8 cellular contexts compared by ENCODE assay signal in genomic region chr6:13615802-13616140, GRCh38. TPM values are rescaled to one million over a fixed set of nuclear protein-coding genes. Genes with fewer than 3 reads are reported as not detected.
DNase-seq lines count a peak whose midpoint lies in the region; ATAC-seq, FAIRE-seq and TF ChIP-seq lines count a peak whose summit lies in the region.

No MANE protein-coding gene starts in this region.

- TF ChIP-seq EP300 in HepG2 (IDR thresholded peaks at IDR 0.05; ENCODE audit: low read depth in 2 of 2, low read length in 2 of 2) = no peak
- TF ChIP-seq EP300 in HepG2 (CRISPR knock-in tag; IDR thresholded peaks at IDR 0.05; ENCODE audit: borderline replicate concordance) = no peak

- intact Hi-C loops in HepG2 (cut with micrococcal nuclease; ENCODE audit: unreplicated experiment) = loop anchor here (1.0 to 5.0 kb wide), 6 partner anchors 10 to 279 kb away; partner anchors contain the start of genes GFOD1 and RANBP9

- no TSS peak for BruUV-seq in HepG2 (replicated peaks; lab: Mats Ljungman, UMichigan)

- H3K4me1 ChIP-seq in KMS-11 (ENCODE audit: low read depth, poor library complexity, severe bottlenecking) (peaks cover 49% of the 10 kb centered on the region), HepG2 (ENCODE audit: insufficient read depth, low read length) (peaks cover 35% of the 10 kb centered on the region)

- no peak for TF ChIP-seq POLR2A in HepG2 (IDR thresholded peaks at IDR 0.05; ENCODE audit: insufficient read depth in 1 of 2, low read depth in 2 of 2, low read length in 2 of 2)

- DNase-seq in WTC11 (ENCODE audit: low spot score) = peak; percentile 32
- no peak for DNase-seq in chondrocyte (ENCODE audit: low spot score)
- no peak for DNase-seq in HepG2 (ENCODE audit: low spot score)
- DNase-seq in stimulated activated CD4-positive, alpha-beta T cell treated with anti-CD3 and anti-CD28 coated beads, TNF-alpha, amount 100 ng/mL, for 24 hours (ENCODE audit: low read depth in 3 of 3) = peak; percentile 21 to 47 (median 28)
- no peak for DNase-seq in GOT3 (lab: John Stamatoyannopoulos, UW)

- H3K9me3 Mint-ChIP-seq in WTC11 (no peaks in the 10 kb centered on the region), chondrocyte (ENCODE audit: low read depth) (no peaks in the 10 kb centered on the region)

- no peak for FAIRE-seq in HepG2 (lab: Jason Lieb, UNC)

- no peak overlapping the region for H3K4me3 ChIP-seq in KMS-11 (IDR thresholded peaks at IDR 0.05; ENCODE audit: insufficient read depth, low read depth, low read length)
- peak overlapping the region; percentile 89 to 97 (median 93) for H3K4me3 ChIP-seq in HepG2 (replicated peaks in 1 of 3; ENCODE audit: insufficient read depth in 1 of 3, low read depth in 2 of 3, low read length in 3 of 3)

- no peak for TF ChIP-seq RAD21 in HepG2 (CRISPR knock-in tag; IDR thresholded peaks at IDR 0.05)

- in situ Hi-C loops in HepG2 (cut with HindIII; ENCODE audit: extremely low pct_ligation_motif_present, low pct_unique_long_range_greater_than_20kb) = loop anchor here (5.0 kb wide), 2 partner anchors 38 to 92 kb away; no protein-coding TSS in a partner anchor

- H4K20me1 ChIP-seq in KMS-11 (ENCODE audit: insufficient read depth) (0 out of 2 replicates have a peak, but pooled peaks cover 9% of the 10 kb centered on the region), HepG2 (ENCODE audit: insufficient read depth, low read length) (peaks cover 17% of the 10 kb centered on the region)

- H2AFZ ChIP-seq in KMS-11 (ENCODE audit: low read depth) (peak overlapping the region; percentile 72), HepG2 (ENCODE audit: low read length) (no peak overlapping the region)

- no peaks in the 10 kb centered on the region for H3K9me3 ChIP-seq in HepG2 (ENCODE audit: low read length)

- H3K4me1 Mint-ChIP-seq in WTC11 (peaks cover 25% of the 10 kb centered on the region), chondrocyte (ENCODE audit: low read depth) (peaks cover 39% of the 10 kb centered on the region)

- CTCF ChIA-PET in WTC11 (lab: Charles Lee) = interaction anchor here (0.5 to 4.0 kb wide), 38 partner anchors 9 to 474 kb away, joined by 3 to 70 read pairs (median 4); partner anchors contain the start of genes GFOD1, SIRT5 and TBC1D7
- CTCF ChIA-PET in HepG2 (lab: Yijun Ruan, JAX; ENCODE audit: low intra/inter-chr PET ratio, low total read pairs) = no interaction called here

- H3K27ac ChIP-seq in KMS-11 (peak overlapping the region; percentile 93), HepG2 (ENCODE audit: extremely low read length, insufficient read depth, low read length) (peak overlapping the region; percentile 91)

- no peaks in the 10 kb centered on the region for H3K27me3 ChIP-seq in KMS-11 (ENCODE audit: insufficient read depth, low read depth)
- no peaks in the 10 kb centered on the region; a peak in 1 of 5 replicates for H3K27me3 ChIP-seq in HepG2 (ENCODE audit: control insufficient read depth in 1 of 2, insufficient read depth in 2 of 2, low read length in 2 of 2)

- H3K27me3 Mint-ChIP-seq in WTC11 (ENCODE audit: low read depth) = no peaks in the 10 kb centered on the region
- no peaks in the 10 kb centered on the region for H3K27me3 Mint-ChIP-seq in chondrocyte (ENCODE audit: low read depth)

- H3K9ac ChIP-seq in KMS-11 (peak overlapping the region; percentile 94), HepG2 (ENCODE audit: insufficient read depth, low read depth, low read length) (peak overlapping the region; percentile 97)

- WGBS in HepG2 (ENCODE audit: low lambda C conversion rate) = 2% methylated on average over 14 of the region's 14 CpGs

- H3K79me2 ChIP-seq in KMS-11 (ENCODE audit: insufficient read depth, low read depth) (peaks cover 41% of the 10 kb centered on the region), HepG2 (ENCODE audit: insufficient read depth, low read length) (peaks cover 43% of the 10 kb centered on the region)

- peak overlapping the region; percentile 96 for H3K4me3 Mint-ChIP-seq in WTC11
- H3K4me3 Mint-ChIP-seq in chondrocyte (ENCODE audit: unreplicated experiment) = peak overlapping the region; percentile 97

- H3K27ac Mint-ChIP-seq in WTC11 = peak overlapping the region; percentile 93
- H3K27ac Mint-ChIP-seq in chondrocyte (ENCODE audit: unreplicated experiment) = peak overlapping the region; percentile 97

- TF ChIP-seq CTCF in KMS-11 (conservative IDR thresholded peaks at IDR 0.05; ENCODE audit: low read depth, low read length) (no peak), WTC11 (IDR thresholded peaks at IDR 0.05) (no peak), chondrocyte (IDR thresholded peaks at IDR 0.05) (no peak), HepG2 (CRISPR knock-in tag; IDR thresholded peaks at IDR 0.05) (no peak)

- peaks cover 43% of the 10 kb centered on the region for H3K36me3 Mint-ChIP-seq in WTC11
- peaks cover 13% of the 10 kb centered on the region for H3K36me3 Mint-ChIP-seq in chondrocyte (ENCODE audit: low read depth)

- H3K36me3 ChIP-seq in KMS-11 (ENCODE audit: insufficient read depth) (peaks cover 4% of the 10 kb centered on the region; the same call in 1 of the 2 replicates), HepG2 (replicated peaks in 1 of 2; ENCODE audit: control insufficient read depth in 1 of 2, insufficient read depth in 2 of 2, low read length in 2 of 2) (peaks cover 8 to 38% of the 10 kb centered on the region in 2 experiments; a peak in 4 of 5 replicates)

- POLR2A ChIA-PET in WTC11 (lab: Charles Lee) = interaction anchor here (0.5 to 2.0 kb wide), 7 partner anchors 20 to 287 kb away, joined by 3 to 12 read pairs (median 4); partner anchors contain the start of genes SIRT5 and TBC1D7
- POLR2A ChIA-PET in HepG2 (lab: Yijun Ruan, JAX) = interaction anchor here (0.8 to 5.3 kb wide), 28 partner anchors 9 to 313 kb away, joined by 3 to 175 read pairs (median 5); partner anchors contain the start of genes GFOD1, MCUR1, RANBP9 and SIRT5

- ATAC-seq in GM18502 (IDR thresholded peaks at IDR 0.05; ENCODE audit: poor library complexity, unreplicated experiment) (peak; percentile 26), WTC11 (peak; percentile 38), HepG2 (peak; percentile 69), HG03139 (IDR thresholded peaks at IDR 0.05; ENCODE audit: unreplicated experiment) (no peak)

- H3K4me2 ChIP-seq in KMS-11 (peak overlapping the region; percentile 85), HepG2 (ENCODE audit: low read depth, low read length) (peak overlapping the region; percentile 85)

TF ChIP-seq in WTC11, 78 proteins besides CTCF, POLR2A, EP300 and RAD21 (continues in another document):
- peak; percentile 63 for TF ChIP-seq ZNF121 (CRISPR knock-in tag; IDR thresholded peaks at IDR 0.05)

RNA-seq across cellular contexts. Expression of gene NOL7, which starts 0.6 kb away (rescaled TPM):
- total RNA-seq in WTC11 (2021) (65.3 to 76.1 TPM (median 66.5 TPM) in 3 replicates), chondrocyte (49.1 to 60.4 TPM (median 49.3 TPM) in 3 replicates), HepG2 (2016; rRNA removed; fragmentation: Illumina TruSeq; extraction: Trizol) (186 and 215 TPM in 2 replicates)
- total RNA-seq in HepG2 (2016; cell fraction: cytosol; rRNA removed; fragmentation: Illumina TruSeq; extraction: Trizol; ENCODE audit: low read depth) = 27.0 and 31.6 TPM in 2 replicates
- total RNA-seq in HepG2 (2016; cell fraction: insoluble cytoplasmic fraction; rRNA removed; fragmentation: Illumina TruSeq; extraction: Trizol) = 183 and 212 TPM in 2 replicates
- total RNA-seq in HepG2 (2016; cell fraction: membrane; rRNA removed; fragmentation: Illumina TruSeq; extraction: Trizol) = 65.5 and 72.1 TPM in 2 replicates
- total RNA-seq in HepG2 (2016; cell fraction: nucleus; rRNA removed; fragmentation: Illumina TruSeq; extraction: Trizol) = 69.4 and 79.5 TPM in 2 replicates
- polyA plus RNA-seq in HepG2 (2011; rRNA removed) = 30.1 and 37.8 TPM in 2 replicates
- 47.4 and 53.1 TPM in 2 replicates for polyA plus RNA-seq in HepG2 (2011; cell fraction: cytosol; rRNA removed)
- polyA plus RNA-seq in HepG2 (2011; cell fraction: nucleus; rRNA removed) = 23.4 and 23.5 TPM in 2 replicates
- polyA plus RNA-seq in HepG2 (2012) = 60.3 and 94.1 TPM in 2 replicates
- polyA plus RNA-seq in HepG2 (2016; cell fraction: cytosol; fragmentation: Illumina TruSeq; extraction: Trizol; ENCODE audit: low read depth) = 30.5 and 34.4 TPM in 2 replicates
- polyA plus RNA-seq in HepG2 (2016; cell fraction: insoluble cytoplasmic fraction; fragmentation: Illumina TruSeq; extraction: Trizol; ENCODE audit: low read depth) = 240 and 243 TPM in 2 replicates
- 60.8 and 65.8 TPM in 2 replicates for polyA plus RNA-seq in HepG2 (2016; cell fraction: membrane; fragmentation: Illumina TruSeq; extraction: Trizol; ENCODE audit: low read depth)
- 136 and 138 TPM in 2 replicates for polyA plus RNA-seq in HepG2 (2016; cell fraction: nucleus; fragmentation: Illumina TruSeq; extraction: Trizol; ENCODE audit: insufficient read depth, low read depth)
- 4.3 and 4.6 TPM in 2 replicates for polyA minus RNA-seq in HepG2 (2011; rRNA and poly(A)+ RNA removed; ENCODE audit: low replicate concordance)
- polyA minus RNA-seq in HepG2 (2011; cell fraction: cytosol; rRNA and poly(A)+ RNA removed) = 13.1 and 18.6 TPM in 2 replicates
- 26.5 and 26.9 TPM in 2 replicates for polyA minus RNA-seq in HepG2 (2011; cell fraction: nucleus; rRNA and poly(A)+ RNA removed)

RNA-seq across cellular contexts. Expression of gene SIRT5, which starts 41.4 kb away (rescaled TPM):
- total RNA-seq in WTC11 (2021) (11.8 to 16.3 TPM (median 15.5 TPM) in 3 replicates), chondrocyte (8.0 to 9.6 TPM (median 8.6 TPM) in 3 replicates), HepG2 (2016; rRNA removed; fragmentation: Illumina TruSeq; extraction: Trizol) (16.6 and 21.8 TPM in 2 replicates)
- 21.9 and 28.4 TPM in 2 replicates for total RNA-seq in HepG2 (2016; cell fraction: cytosol; rRNA removed; fragmentation: Illumina TruSeq; extraction: Trizol; ENCODE audit: low read depth)
- 17.2 TPM in 2 replicates for total RNA-seq in HepG2 (2016; cell fraction: insoluble cytoplasmic fraction; rRNA removed; fragmentation: Illumina TruSeq; extraction: Trizol)
- total RNA-seq in HepG2 (2016; cell fraction: membrane; rRNA removed; fragmentation: Illumina TruSeq; extraction: Trizol) = 17.8 and 18.2 TPM in 2 replicates
- total RNA-seq in HepG2 (2016; cell fraction: nucleus; rRNA removed; fragmentation: Illumina TruSeq; extraction: Trizol) = 13.1 and 16.9 TPM in 2 replicates
- polyA plus RNA-seq in HepG2 (2011; rRNA removed) = 13.4 and 14.1 TPM in 2 replicates
- 8.8 and 9.0 TPM in 2 replicates for polyA plus RNA-seq in HepG2 (2011; cell fraction: cytosol; rRNA removed)
- 20.2 and 21.9 TPM in 2 replicates for polyA plus RNA-seq in HepG2 (2011; cell fraction: nucleus; rRNA removed)
- 10.3 and 16.7 TPM in 2 replicates for polyA plus RNA-seq in HepG2 (2012)
- 4.9 and 5.9 TPM in 2 replicates for polyA plus RNA-seq in HepG2 (2016; cell fraction: cytosol; fragmentation: Illumina TruSeq; extraction: Trizol; ENCODE audit: low read depth)
- 19.7 and 19.8 TPM in 2 replicates for polyA plus RNA-seq in HepG2 (2016; cell fraction: insoluble cytoplasmic fraction; fragmentation: Illumina TruSeq; extraction: Trizol; ENCODE audit: low read depth)
- 8.4 and 10.3 TPM in 2 replicates for polyA plus RNA-seq in HepG2 (2016; cell fraction: membrane; fragmentation: Illumina TruSeq; extraction: Trizol; ENCODE audit: low read depth)
- polyA plus RNA-seq in HepG2 (2016; cell fraction: nucleus; fragmentation: Illumina TruSeq; extraction: Trizol; ENCODE audit: insufficient read depth, low read depth) = 27.2 and 27.6 TPM in 2 replicates
- 5.4 and 6.8 TPM in 2 replicates for polyA minus RNA-seq in HepG2 (2011; rRNA and poly(A)+ RNA removed; ENCODE audit: low replicate concordance)
- polyA minus RNA-seq in HepG2 (2011; cell fraction: cytosol; rRNA and poly(A)+ RNA removed) = 6.1 and 6.7 TPM in 2 replicates
- polyA minus RNA-seq in HepG2 (2011; cell fraction: nucleus; rRNA and poly(A)+ RNA removed) = 16.8 and 17.6 TPM in 2 replicates

Comparison
In these comparisons a context has a peak if more than half of its experiments do, and no peak if none do; other contexts are left out.
1. DNase-seq: peak in WTC11 (single experiment) and stimulated activated CD4-positive, alpha-beta T cell treated with anti-CD3 and anti-CD28 coated beads, TNF-alpha, amount 100 ng/mL, for 24 hours (3 of 3); none in chondrocyte (single experiment), HepG2 (single experiment) and GOT3 (single experiment).